ENCODE assay signal across 31 cellular contexts in the genomic region with DNA sequence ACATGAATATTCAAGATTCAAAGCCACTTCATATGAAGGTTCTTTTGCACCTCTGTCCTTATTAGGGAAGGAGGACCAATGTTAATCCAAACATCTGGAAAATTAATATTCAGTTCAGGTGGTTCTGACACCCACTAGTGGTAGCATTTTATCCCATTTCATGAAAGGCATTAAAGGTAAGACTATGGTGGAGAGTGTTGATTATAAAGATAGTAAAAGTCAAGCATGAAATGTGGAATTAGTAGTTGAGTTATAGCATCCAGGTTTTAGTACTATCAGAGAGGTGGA. TPM values are rescaled to one million over a fixed set of nuclear protein-coding genes. Genes with fewer than 3 reads are reported as not detected.
DNase-seq lines count a peak whose midpoint lies in the region; ATAC-seq, FAIRE-seq and TF ChIP-seq lines count a peak whose summit lies in the region.
"Had no signal": no experiment of that assay in that cellular context is flagged by ENCODE, and none has a peak within 500 bp of the region (broad histone marks: within the 10 kb centered on the region; RNA-seq: fewer than 3 reads in every experiment).

No MANE protein-coding gene starts in this region.

- no peaks in the 10 kb centered on the region for H3K27me3 Mint-ChIP-seq in activated naive CD4-positive, alpha-beta T cell treated with anti-CD3 and anti-CD28 coated beads, Interleukin-2, amount 50 U/mL, for 24 hours
- no peaks in the 10 kb centered on the region for H3K27me3 Mint-ChIP-seq in activated naive CD4-positive, alpha-beta T cell treated with anti-CD3 and anti-CD28 coated beads, Interleukin-2, amount 10 ng/mL, durations not matched to agents 7 days and 5 days
- H3K27me3 Mint-ChIP-seq in nephron progenitor cell (ENCODE audit: low read depth, poor library complexity) (peaks cover 5% of the 10 kb centered on the region), endothelial cell (ENCODE audit: unreplicated experiment) (peaks cover 8% of the 10 kb centered on the region)
- H3K27me3 Mint-ChIP-seq: activated CD4-positive, alpha-beta memory T cell treated with anti-CD3 and anti-CD28 coated beads, Interleukin-2, amount 10 ng/mL, durations not matched to agents 7 days and 5 days; natural killer cell treated with Interleukin-12 subunit alpha and Interleukin-12 subunit beta and Interleukin-15 and Interleukin-18, amount 100 ng/mL, for 72 hours had no signal

- H3K4me3 ChIP-seq in Loucy (ENCODE audit: low read length, poor library complexity, severe bottlenecking) (no peak overlapping the region), K562 (no peak overlapping the region), skeletal muscle tissue (ENCODE audit: low read length in 3 of 3) (no peak overlapping the region)
- H3K4me3 ChIP-seq: GM12878, heart left ventricle, lung, mucosa of descending colon, SJCRH30, smooth muscle cell, tibial artery had no signal

- DNase-seq in activated naive CD4-positive, alpha-beta T cell treated with anti-CD3 and anti-CD28 coated beads, Interleukin-2, amount 10 ng/mL, durations not matched to agents 7 days and 5 days = no peak
- no peak for DNase-seq in K562 (ENCODE audit: extremely low read depth in 1 of 4, low spot score in 3 of 4)
- no peak for DNase-seq in caudate nucleus (lab: John Stamatoyannopoulos, UW)
- no peak for DNase-seq in nephron progenitor cell
- DNase-seq in endothelial cell (ENCODE audit: low spot score) = no peak
- DNase-seq: activated CD4-positive, alpha-beta memory T cell treated with anti-CD3 and anti-CD28 coated beads, Interleukin-2, amount 10 ng/mL, durations not matched to agents 7 days and 5 days; activated CD4-positive, CD25-positive, alpha-beta regulatory T cell treated with anti-CD3 and anti-CD28 coated beads, Interleukin-2, amount 50 U/mL, for 72 hours; amniotic stem cell; effector CD8-positive, alpha-beta T cell; heart left ventricle; Kasumi-1; kidney glomerular epithelial cell; mucosa of descending colon; NCI-H2029; NCI-H2227 treated with DMSO at 0.1 percent for 48 hours; NCI-H526 treated with DMSO at 0.1 percent for 48 hours; retina; SJCRH30; stimulated activated CD4-positive, alpha-beta T cell treated with anti-CD3 and anti-CD28 coated beads, Interleukin-1b, Interleukin-23, amount 100 ng/mL, for 48 hours; stimulated activated CD8-positive, alpha-beta memory T cell treated with anti-CD3 and anti-CD28 coated beads, Interleukin-4, amount 100 ng/mL, for 48 hours; tibial artery had no signal

- in situ Hi-C loops in K562 (cut with MboI) = no loop called here

- BruUV-seq in K562 (replicated peaks; lab: Mats Ljungman, UMichigan) = no TSS peak

- H3K9me2 ChIP-seq in Loucy (replicated peaks; ENCODE audit: low read depth, low read length) = no peaks in the 10 kb centered on the region

- FAIRE-seq in K562 (lab: Jason Lieb, UNC) = no peak
- FAIRE-seq: colon, GM12878 had no signal

- no peak overlapping the region for H2AFZ ChIP-seq in Loucy (ENCODE audit: low read length)
- H2AFZ ChIP-seq in K562 (ENCODE audit: low read depth, low read length) = peak overlapping the region; percentile 88

- no peaks in the 10 kb centered on the region for H3K4me1 ChIP-seq in Loucy (ENCODE audit: insufficient read depth, low read length, poor library complexity, severe bottlenecking)
- peaks cover 0 to 17% of the 10 kb centered on the region in 2 experiments; a peak in 3 of 5 replicates for H3K4me1 ChIP-seq in K562 (replicated peaks in 1 of 2; ENCODE audit: control insufficient read depth in 2 of 2, insufficient read depth in 2 of 2, low read length in 2 of 2)
- H3K4me1 ChIP-seq in skeletal muscle tissue (ENCODE audit: control insufficient read depth in 3 of 3, insufficient read depth in 3 of 3, low read length in 3 of 3) = peaks cover 7 to 9% (median 8%) of the 10 kb centered on the region in 3 donors
- H3K4me1 ChIP-seq: SJCRH30, tibial artery had no signal

- CTCF ChIA-PET in activated naive CD4-positive, alpha-beta T cell treated with anti-CD3 and anti-CD28 coated beads, Interleukin-2, amount 10 ng/mL, durations not matched to agents 7 days and 5 days (lab: Charles Lee) = interaction anchor here (2.0 kb wide), 1 partner anchor 13 kb away, joined by 4 read pairs; no protein-coding TSS in a partner anchor
- CTCF ChIA-PET in K562 (lab: Yijun Ruan, JAX; ENCODE audit: low intra/inter-chr PET ratio) = no interaction called here

- H3F3A ChIP-seq in Loucy (ENCODE audit: low read depth) = no peaks in the 10 kb centered on the region

- H3K27ac Mint-ChIP-seq in activated naive CD4-positive, alpha-beta T cell treated with anti-CD3 and anti-CD28 coated beads, Interleukin-2, amount 50 U/mL, for 24 hours = peak overlapping the region; percentile 30
- H3K27ac Mint-ChIP-seq in activated naive CD4-positive, alpha-beta T cell treated with anti-CD3 and anti-CD28 coated beads, Interleukin-2, amount 10 ng/mL, durations not matched to agents 7 days and 5 days = no peak overlapping the region
- no peak overlapping the region for H3K27ac Mint-ChIP-seq in nephron progenitor cell
- no peak overlapping the region for H3K27ac Mint-ChIP-seq in endothelial cell (ENCODE audit: unreplicated experiment)
- H3K27ac Mint-ChIP-seq: activated CD4-positive, alpha-beta memory T cell treated with anti-CD3 and anti-CD28 coated beads, Interleukin-2, amount 10 ng/mL, durations not matched to agents 7 days and 5 days; natural killer cell treated with Interleukin-12 subunit alpha and Interleukin-12 subunit beta and Interleukin-15 and Interleukin-18, amount 100 ng/mL, for 72 hours; T-helper 1 cell treated with Interleukin-12 subunit alpha and Interleukin-12 subunit beta and Interleukin-4 antibody, amounts not matched to agents 30 μg/mL and 1 μg/mL, for 36 hours had no signal

- H3K79me2 ChIP-seq in Loucy (ENCODE audit: insufficient read depth, low read length) (no peaks in the 10 kb centered on the region), K562 (ENCODE audit: control insufficient read depth, insufficient read depth, low read length) (no peaks in the 10 kb centered on the region)

- H4K20me1 ChIP-seq in Loucy (ENCODE audit: insufficient read depth, low read length, poor library complexity, severe bottlenecking) (no peaks in the 10 kb centered on the region), K562 (replicated peaks; ENCODE audit: control insufficient read depth, insufficient read depth, low read length) (no peaks in the 10 kb centered on the region)

- no peak for TF ChIP-seq POLR2A in K562 (conservative IDR thresholded peaks at IDR 0.05)

- H3K9me3 Mint-ChIP-seq in activated naive CD4-positive, alpha-beta T cell treated with anti-CD3 and anti-CD28 coated beads, Interleukin-2, amount 50 U/mL, for 24 hours = no peaks in the 10 kb centered on the region
- H3K9me3 Mint-ChIP-seq in activated naive CD4-positive, alpha-beta T cell treated with anti-CD3 and anti-CD28 coated beads, Interleukin-2, amount 10 ng/mL, durations not matched to agents 7 days and 5 days = no peaks in the 10 kb centered on the region
- peaks cover 5% of the 10 kb centered on the region for H3K9me3 Mint-ChIP-seq in nephron progenitor cell
- no peaks in the 10 kb centered on the region for H3K9me3 Mint-ChIP-seq in endothelial cell (ENCODE audit: unreplicated experiment)
- H3K9me3 Mint-ChIP-seq: activated CD4-positive, alpha-beta memory T cell treated with anti-CD3 and anti-CD28 coated beads, Interleukin-2, amount 10 ng/mL, durations not matched to agents 7 days and 5 days; natural killer cell treated with Interleukin-12 subunit alpha and Interleukin-12 subunit beta and Interleukin-15 and Interleukin-18, amount 100 ng/mL, for 72 hours; T-helper 1 cell treated with Interleukin-12 subunit alpha and Interleukin-12 subunit beta and Interleukin-4 antibody, amounts not matched to agents 30 μg/mL and 1 μg/mL, for 36 hours had no signal

- TF ChIP-seq CTCF in Loucy (conservative IDR thresholded peaks at IDR 0.05; ENCODE audit: low read length) (0 out of 2 replicates have a peak, but pooled peaks have one; percentile 29), K562 (IDR thresholded peaks at IDR 0.05 in 2 of 3, conservative IDR thresholded peaks at IDR 0.05 in 1 of 3; ENCODE audit: insufficient read depth in 2 of 3, low read depth in 1 of 3, low read length in 3 of 3) (peak; percentile 17 to 44 (median 43); a peak in 4 of 6 replicates), nephron progenitor cell (IDR thresholded peaks at IDR 0.05) (no peak), endothelial cell (IDR thresholded peaks at IDR 0.05; ENCODE audit: unreplicated experiment) (no peak)

- peak; percentile 26 for ATAC-seq in K562
- ATAC-seq: GM12878; heart left ventricle; natural killer cell treated with Interleukin-12 subunit alpha and Interleukin-12 subunit beta and Interleukin-15 and Interleukin-18, amount 100 ng/mL, for 72 hours had no signal

- intact Hi-C loops in K562 (cut with micrococcal nuclease) = no loop called here

- H3K27me3 ChIP-seq in Loucy (ENCODE audit: insufficient read depth, low read length, poor library complexity, severe bottlenecking) (no peaks in the 10 kb centered on the region), K562 (ENCODE audit: control insufficient read depth in 2 of 2, insufficient read depth in 2 of 2, low read length in 2 of 2) (no peaks in the 10 kb centered on the region), skeletal muscle tissue (ENCODE audit: control insufficient read depth in 3 of 3, insufficient read depth in 3 of 3, low read length in 3 of 3) (no peaks in the 10 kb centered on the region)
- H3K27me3 ChIP-seq: heart left ventricle, SJCRH30, tibial artery had no signal

- H3K4me3 Mint-ChIP-seq in activated naive CD4-positive, alpha-beta T cell treated with anti-CD3 and anti-CD28 coated beads, Interleukin-2, amount 50 U/mL, for 24 hours = no peak overlapping the region
- no peak overlapping the region for H3K4me3 Mint-ChIP-seq in activated naive CD4-positive, alpha-beta T cell treated with anti-CD3 and anti-CD28 coated beads, Interleukin-2, amount 10 ng/mL, durations not matched to agents 7 days and 5 days
- H3K4me3 Mint-ChIP-seq in nephron progenitor cell (no peak overlapping the region), endothelial cell (ENCODE audit: unreplicated experiment) (no peak overlapping the region)
- H3K4me3 Mint-ChIP-seq: activated CD4-positive, alpha-beta memory T cell treated with anti-CD3 and anti-CD28 coated beads, Interleukin-2, amount 10 ng/mL, durations not matched to agents 7 days and 5 days; natural killer cell treated with Interleukin-12 subunit alpha and Interleukin-12 subunit beta and Interleukin-15 and Interleukin-18, amount 100 ng/mL, for 72 hours; T-helper 1 cell treated with Interleukin-12 subunit alpha and Interleukin-12 subunit beta and Interleukin-4 antibody, amounts not matched to agents 30 μg/mL and 1 μg/mL, for 36 hours had no signal

- H3K36me3 ChIP-seq in Loucy (ENCODE audit: insufficient read depth, low read length) (peaks cover 9% of the 10 kb centered on the region; the same call in 1 of the 2 replicates), K562 (ENCODE audit: control insufficient read depth, insufficient read depth, low read length) (peaks cover 7% of the 10 kb centered on the region; the same call in 1 of the 3 replicates), skeletal muscle tissue (ENCODE audit: control insufficient read depth in 3 of 3, insufficient read depth in 3 of 3, low read length in 3 of 3) (peaks cover 2 to 8% (median 8%) of the 10 kb centered on the region in 3 donors)

- TF ChIP-seq RAD21 in K562 (CRISPR knock-in tag; conservative IDR thresholded peaks at IDR 0.05 in 1 of 2, IDR thresholded peaks at IDR 0.05 in 1 of 2) = no peak; a peak in 1 of 4 replicates

- H3K4me1 Mint-ChIP-seq in activated naive CD4-positive, alpha-beta T cell treated with anti-CD3 and anti-CD28 coated beads, Interleukin-2, amount 50 U/mL, for 24 hours = no peaks in the 10 kb centered on the region
- no peaks in the 10 kb centered on the region for H3K4me1 Mint-ChIP-seq in activated naive CD4-positive, alpha-beta T cell treated with anti-CD3 and anti-CD28 coated beads, Interleukin-2, amount 10 ng/mL, durations not matched to agents 7 days and 5 days
- no peaks in the 10 kb centered on the region for H3K4me1 Mint-ChIP-seq in nephron progenitor cell
- H3K4me1 Mint-ChIP-seq in endothelial cell (ENCODE audit: unreplicated experiment) = no peaks in the 10 kb centered on the region

- H3K9me1 ChIP-seq in K562 (ENCODE audit: control insufficient read depth, insufficient read depth, low read length) = no peaks in the 10 kb centered on the region

- no peak for TF ChIP-seq EP300 in K562 (IDR thresholded peaks at IDR 0.05; ENCODE audit: low read length)

- H3K9ac ChIP-seq in Loucy (ENCODE audit: low read depth, low read length, poor library complexity, severe bottlenecking) = no peak overlapping the region
- peak overlapping the region in 1 of 2 experiments; percentile 52; a peak in 2 of 4 replicates for H3K9ac ChIP-seq in K562 (ENCODE audit: insufficient read depth in 1 of 2, low read depth in 2 of 2, low read length in 2 of 2)
- H3K9ac ChIP-seq in skeletal muscle tissue (ENCODE audit: low read depth in 1 of 3, low read length in 3 of 3) = no peak overlapping the region

- H3K27ac ChIP-seq in K562 (ENCODE audit: extremely low read depth, low read depth, low read length) = peak overlapping the region; percentile 66
- H3K27ac ChIP-seq in skeletal muscle tissue (ENCODE audit: low read depth, low read length) = peak overlapping the region; percentile 63
- no peak overlapping the region for H3K27ac ChIP-seq in caudate nucleus (ENCODE audit: low read depth, low read length)
- H3K27ac ChIP-seq: C4-2B, heart left ventricle, SJCRH30, tibial artery had no signal

- H3K9me3 ChIP-seq in Loucy (ENCODE audit: insufficient read depth, low read depth, low read length) = no peaks in the 10 kb centered on the region
- no peaks in the 10 kb centered on the region for H3K9me3 ChIP-seq in K562 (replicated peaks; ENCODE audit: control insufficient read depth, insufficient read depth, low read depth, low read length)
- no peaks in the 10 kb centered on the region for H3K9me3 ChIP-seq in skeletal muscle tissue (ENCODE audit: control insufficient read depth in 3 of 3, low read length in 3 of 3)
- H3K9me3 ChIP-seq: heart left ventricle, mucosa of descending colon, SJCRH30, tibial artery had no signal

- peaks cover 3% of the 10 kb centered on the region for H3K36me3 Mint-ChIP-seq in activated naive CD4-positive, alpha-beta T cell treated with anti-CD3 and anti-CD28 coated beads, Interleukin-2, amount 50 U/mL, for 24 hours
- peaks cover 15% of the 10 kb centered on the region for H3K36me3 Mint-ChIP-seq in activated naive CD4-positive, alpha-beta T cell treated with anti-CD3 and anti-CD28 coated beads, Interleukin-2, amount 10 ng/mL, durations not matched to agents 7 days and 5 days
- peaks cover 17% of the 10 kb centered on the region for H3K36me3 Mint-ChIP-seq in nephron progenitor cell (ENCODE audit: low read depth)
- peaks cover 3% of the 10 kb centered on the region for H3K36me3 Mint-ChIP-seq in endothelial cell (ENCODE audit: low read depth, unreplicated experiment)
- H3K36me3 Mint-ChIP-seq: natural killer cell treated with Interleukin-12 subunit alpha and Interleukin-12 subunit beta and Interleukin-15 and Interleukin-18, amount 100 ng/mL, for 72 hours had no signal

- H3K4me2 ChIP-seq in Loucy (ENCODE audit: low read depth, low read length, poor library complexity, severe bottlenecking) (no peak overlapping the region), K562 (ENCODE audit: insufficient read depth, low read length) (peak overlapping the region; percentile 69)
- H3K4me2 ChIP-seq: smooth muscle cell had no signal

- POLR2A ChIA-PET in K562 (lab: Yijun Ruan, JAX) = interaction anchor here (0.5 to 4.7 kb wide), 11 partner anchors 8 to 139 kb away, joined by 3 to 23 read pairs (median 5); a partner anchor contains a TSS

RNA-seq across cellular contexts. Expression of a gene that starts 17.5 kb away (rescaled TPM):
- total RNA-seq in K562 (2011; cell fraction: chromatin; rRNA removed; ENCODE audit: low replicate concordance) = 126 and 137 TPM in 2 replicates
- 82.2 and 85.3 TPM in 2 replicates for total RNA-seq in K562 (2011; cell fraction: nucleolus; rRNA removed)
- 85.5 and 90.5 TPM in 2 replicates for total RNA-seq in K562 (2011; cell fraction: nucleoplasm; rRNA removed)
- total RNA-seq in K562 (2014; rRNA removed) (48.2 and 76.6 TPM in 2 replicates), K562 (2014; rRNA removed; fragmentation: Illumina TruSeq; extraction: Trizol) (88.3 and 101 TPM in 2 replicates), K562 (2015; rRNA removed; fragmentation: Illumina TruSeq; extraction: Trizol) (78.5 and 83.3 TPM in 2 replicates), K562 (2021) (111 and 114 TPM in 2 replicates), skeletal muscle tissue (59.5 TPM), endothelial cell (ENCODE audit: unreplicated experiment) (118 TPM)
- polyA plus RNA-seq in K562 (2011; rRNA removed) (82.5 and 89.9 TPM in 2 replicates), K562 (2014; fragmentation: Illumina TruSeq; extraction: Trizol) (91.5 and 97.8 TPM in 2 replicates), K562 (2014; fragmentation: Nextera tagmentation; extraction: Ambion mirVana) (10 to 100 TPM; 41.0 to 47.2 TPM), K562 (2014; rRNA removed) (53.4 and 58.7 TPM in 2 replicates)
- polyA plus RNA-seq in K562 (2011; cell fraction: cytosol; rRNA removed) = 71.0 and 71.9 TPM in 2 replicates
- 72.6 and 79.1 TPM in 2 replicates for polyA plus RNA-seq in K562 (2011; cell fraction: nucleus; rRNA removed)
- 72.9 and 78.1 TPM in 2 replicates for polyA plus RNA-seq in K562 (2012)
- polyA minus RNA-seq in K562 (2011; rRNA and poly(A)+ RNA removed) = 116 and 160 TPM in 2 replicates
- polyA minus RNA-seq in K562 (2011; cell fraction: cytosol; rRNA and poly(A)+ RNA removed) = 67.3 and 97.6 TPM in 2 replicates
- 25.8 and 45.0 TPM in 2 replicates for polyA minus RNA-seq in K562 (2011; cell fraction: nucleus; rRNA and poly(A)+ RNA removed)

RNA-seq across cellular contexts. Expression of a gene that starts 50.7 kb away (rescaled TPM):
- total RNA-seq in K562 (2011; cell fraction: chromatin; rRNA removed; ENCODE audit: low replicate concordance) = 15.9 and 16.7 TPM in 2 replicates
- 5.8 and 6.7 TPM in 2 replicates for total RNA-seq in K562 (2011; cell fraction: nucleolus; rRNA removed)
- 8.4 and 11.2 TPM in 2 replicates for total RNA-seq in K562 (2011; cell fraction: nucleoplasm; rRNA removed)
- total RNA-seq in K562 (2014; rRNA removed) (6.6 and 7.3 TPM in 2 replicates), K562 (2014; rRNA removed; fragmentation: Illumina TruSeq; extraction: Trizol) (11.1 TPM in 2 replicates), K562 (2015; rRNA removed; fragmentation: Illumina TruSeq; extraction: Trizol) (7.9 and 8.4 TPM in 2 replicates), K562 (2021) (15.1 and 17.4 TPM in 2 replicates), skeletal muscle tissue (4.7 TPM), endothelial cell (ENCODE audit: unreplicated experiment) (22.7 TPM)
- polyA plus RNA-seq in K562 (2011; rRNA removed) (7.3 and 7.7 TPM in 2 replicates), K562 (2014; fragmentation: Illumina TruSeq; extraction: Trizol) (14.6 and 17.5 TPM in 2 replicates), K562 (2014; fragmentation: Nextera tagmentation; extraction: Ambion mirVana) (1 to 10 TPM; 8.5 TPM), K562 (2014; rRNA removed) (8.2 and 9.1 TPM in 2 replicates)
- polyA plus RNA-seq in K562 (2011; cell fraction: cytosol; rRNA removed) = 6.6 and 8.4 TPM in 2 replicates
- polyA plus RNA-seq in K562 (2011; cell fraction: nucleus; rRNA removed) = 6.8 and 7.8 TPM in 2 replicates
- 10.5 and 10.8 TPM in 2 replicates for polyA plus RNA-seq in K562 (2012)
- polyA minus RNA-seq in K562 (2011; rRNA and poly(A)+ RNA removed) = 15.7 and 17.1 TPM in 2 replicates
- 8.1 and 9.6 TPM in 2 replicates for polyA minus RNA-seq in K562 (2011; cell fraction: cytosol; rRNA and poly(A)+ RNA removed)
- polyA minus RNA-seq in K562 (2011; cell fraction: nucleus; rRNA and poly(A)+ RNA removed) = 1.8 and 5.2 TPM in 2 replicates

Comparison
In these comparisons a context has a peak if more than half of its experiments do, and no peak if none do; other contexts are left out.
1. CTCF ChIP-seq: peak in Loucy (single experiment) and K562 (3 of 3); none in nephron progenitor cell (single experiment) and endothelial cell (single experiment).